In the genomic region with DNA sequence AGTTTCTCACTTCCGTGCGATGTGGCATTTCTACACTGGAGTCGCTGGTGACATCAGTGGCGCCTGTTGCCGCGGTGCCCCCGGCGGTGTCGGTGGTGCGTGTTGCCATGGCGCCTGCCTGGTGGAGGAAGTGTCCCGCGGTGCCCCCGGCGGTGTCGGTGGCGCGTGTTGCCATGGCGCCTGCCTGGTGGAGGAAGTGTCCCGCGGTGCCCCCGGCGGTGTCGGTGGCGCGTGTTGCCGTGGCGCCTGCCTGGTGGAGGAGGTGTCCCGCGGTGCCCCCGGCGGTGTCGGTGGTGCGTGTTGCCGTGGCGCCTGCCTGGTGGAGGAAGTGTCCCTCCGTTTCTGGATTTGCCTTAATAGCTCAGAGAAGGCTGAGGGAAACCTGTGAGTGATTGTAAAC, we compare ENCODE assay signal across 18 cellular contexts.
"Had no signal": no experiment of that assay in that cellular context is flagged by ENCODE, and none has a peak within 500 bp of the region (broad histone marks: within the 10 kb centered on the region; RNA-seq: fewer than 3 reads in every experiment).

No MANE protein-coding gene starts in this region.

- H3K4me3 ChIP-seq: esophagus squamous epithelium, gastroesophageal sphincter, hepatocyte, right atrium auricular region, smooth muscle cell, tibial artery, upper lobe of left lung, uterus had no signal

- ATAC-seq: gastroesophageal sphincter, left colon had no signal

- H3K9me3 ChIP-seq: neutrophil had no signal

- H3K36me3 ChIP-seq: uterus had no signal

- H3K27ac ChIP-seq: epithelial cell of prostate, esophagus squamous epithelium, gastroesophageal sphincter, hepatocyte, neutrophil, right atrium auricular region, tibial artery, upper lobe of left lung, uterus had no signal

- H3K27ac Mint-ChIP-seq: nephron; stimulated activated naive CD8-positive, alpha-beta T cell treated with anti-CD3 and anti-CD28 coated beads, Interleukin-15, Interleukin-2, amounts not matched to agents 100 ng/mL and 50 ng/mL, for 24 hours had no signal

- H3K4me3 Mint-ChIP-seq: naive B cell; nephron; stimulated activated naive CD8-positive, alpha-beta T cell treated with anti-CD3 and anti-CD28 coated beads, Interleukin-15, Interleukin-2, amounts not matched to agents 100 ng/mL and 50 ng/mL, for 24 hours had no signal

- H3K27me3 ChIP-seq: esophagus squamous epithelium, gastroesophageal sphincter, hepatocyte, neutrophil, right atrium auricular region, tibial artery, upper lobe of left lung, uterus had no signal

- H3K27me3 Mint-ChIP-seq: naive B cell; stimulated activated naive CD8-positive, alpha-beta T cell treated with anti-CD3 and anti-CD28 coated beads, Interleukin-15, Interleukin-2, amounts not matched to agents 100 ng/mL and 50 ng/mL, for 24 hours had no signal

- DNase-seq: effector memory CD4-positive, alpha-beta T cell; esophagus squamous epithelium; foreskin fibroblast; left colon; mesendoderm; naive B cell; stimulated activated CD4-positive, alpha-beta T cell treated with anti-CD3 and anti-CD28 coated beads, Interleukin-2, amount 100 ng/mL, for 48 hours; tibial artery; uterus had no signal
